ENCODE assay signal across 2 cellular contexts in the genomic region with DNA sequence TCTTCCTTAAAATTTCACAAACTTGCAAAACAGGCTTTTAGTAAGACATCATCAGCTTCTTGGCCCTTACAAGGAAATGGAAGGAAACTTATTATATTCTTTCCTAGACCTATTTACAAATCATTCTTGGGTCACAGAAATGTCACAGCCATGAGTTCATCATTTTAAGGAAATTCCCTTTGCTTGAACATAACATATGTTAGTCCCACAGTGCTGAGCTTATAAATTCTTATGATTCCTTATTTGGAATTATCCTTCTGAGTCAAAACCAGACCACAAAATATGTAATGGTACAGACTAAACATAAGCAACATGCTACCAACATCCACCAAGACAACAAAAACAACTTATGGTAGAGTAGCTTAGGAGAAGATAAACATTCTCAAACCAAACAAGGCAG.
TF ChIP-seq lines count a peak whose summit lies in the region.

No MANE protein-coding gene starts in this region.

TF ChIP-seq in SK-N-SH treated with all-trans-retinoic acid at 6 μM for 48 hours, 23 proteins besides CTCF, POLR2A, EP300 and RAD21 (continued from another document):
- TF ChIP-seq ZFP3 (CRISPR knock-in tag; IDR thresholded peaks at IDR 0.05) (no peak), GLIS3 (CRISPR knock-in tag; IDR thresholded peaks at IDR 0.05) (no peak), ZNF8 (CRISPR knock-in tag; IDR thresholded peaks at IDR 0.05) (no peak), TOX (CRISPR knock-in tag; IDR thresholded peaks at IDR 0.05; ENCODE audit: borderline replicate concordance) (no peak), RARB (CRISPR knock-in tag; IDR thresholded peaks at IDR 0.05) (no peak), ZFP30 (CRISPR knock-in tag; IDR thresholded peaks at IDR 0.05) (no peak), CSDC2 (CRISPR knock-in tag; IDR thresholded peaks at IDR 0.05) (no peak), ESRRG (CRISPR knock-in tag; IDR thresholded peaks at IDR 0.05) (no peak)

TF ChIP-seq in SK-N-SH, 30 proteins besides CTCF, POLR2A, EP300 and RAD21 (continued from another document):
- TF ChIP-seq EZH2phosphoT487 (IDR thresholded peaks at IDR 0.05; ENCODE audit: borderline replicate concordance, low read depth) (no peak), MXI1 (IDR thresholded peaks at IDR 0.05; ENCODE audit: low read depth, low read length) (no peak), NRF1 (IDR thresholded peaks at IDR 0.05; ENCODE audit: low read depth, low read length) (no peak), YY1 (IDR thresholded peaks at IDR 0.05; ENCODE audit: low read depth) (no peak), GATA2 (CRISPR knock-in tag; IDR thresholded peaks at IDR 0.05) (no peak), RXRA (IDR thresholded peaks at IDR 0.05; ENCODE audit: borderline replicate concordance, low read depth) (no peak), TCF12 (IDR thresholded peaks at IDR 0.05) (no peak), USF1 (IDR thresholded peaks at IDR 0.05; ENCODE audit: borderline replicate concordance, low read depth) (no peak), FOSL2 (IDR thresholded peaks at IDR 0.05; ENCODE audit: borderline replicate concordance, low read depth) (no peak)
- TF ChIP-seq, protein P1, sequence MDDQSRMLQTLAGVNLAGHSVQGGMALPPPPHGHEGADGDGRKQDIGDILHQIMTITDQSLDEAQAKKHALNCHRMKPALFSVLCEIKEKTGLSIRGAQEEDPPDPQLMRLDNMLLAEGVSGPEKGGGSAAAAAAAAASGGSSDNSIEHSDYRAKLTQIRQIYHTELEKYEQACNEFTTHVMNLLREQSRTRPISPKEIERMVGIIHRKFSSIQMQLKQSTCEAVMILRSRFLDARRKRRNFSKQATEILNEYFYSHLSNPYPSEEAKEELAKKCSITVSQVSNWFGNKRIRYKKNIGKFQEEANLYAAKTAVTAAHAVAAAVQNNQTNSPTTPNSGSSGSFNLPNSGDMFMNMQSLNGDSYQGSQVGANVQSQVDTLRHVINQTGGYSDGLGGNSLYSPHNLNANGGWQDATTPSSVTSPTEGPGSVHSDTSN (IDR thresholded peaks at IDR 0.05), result no peak
- TF ChIP-seq, protein P2, sequence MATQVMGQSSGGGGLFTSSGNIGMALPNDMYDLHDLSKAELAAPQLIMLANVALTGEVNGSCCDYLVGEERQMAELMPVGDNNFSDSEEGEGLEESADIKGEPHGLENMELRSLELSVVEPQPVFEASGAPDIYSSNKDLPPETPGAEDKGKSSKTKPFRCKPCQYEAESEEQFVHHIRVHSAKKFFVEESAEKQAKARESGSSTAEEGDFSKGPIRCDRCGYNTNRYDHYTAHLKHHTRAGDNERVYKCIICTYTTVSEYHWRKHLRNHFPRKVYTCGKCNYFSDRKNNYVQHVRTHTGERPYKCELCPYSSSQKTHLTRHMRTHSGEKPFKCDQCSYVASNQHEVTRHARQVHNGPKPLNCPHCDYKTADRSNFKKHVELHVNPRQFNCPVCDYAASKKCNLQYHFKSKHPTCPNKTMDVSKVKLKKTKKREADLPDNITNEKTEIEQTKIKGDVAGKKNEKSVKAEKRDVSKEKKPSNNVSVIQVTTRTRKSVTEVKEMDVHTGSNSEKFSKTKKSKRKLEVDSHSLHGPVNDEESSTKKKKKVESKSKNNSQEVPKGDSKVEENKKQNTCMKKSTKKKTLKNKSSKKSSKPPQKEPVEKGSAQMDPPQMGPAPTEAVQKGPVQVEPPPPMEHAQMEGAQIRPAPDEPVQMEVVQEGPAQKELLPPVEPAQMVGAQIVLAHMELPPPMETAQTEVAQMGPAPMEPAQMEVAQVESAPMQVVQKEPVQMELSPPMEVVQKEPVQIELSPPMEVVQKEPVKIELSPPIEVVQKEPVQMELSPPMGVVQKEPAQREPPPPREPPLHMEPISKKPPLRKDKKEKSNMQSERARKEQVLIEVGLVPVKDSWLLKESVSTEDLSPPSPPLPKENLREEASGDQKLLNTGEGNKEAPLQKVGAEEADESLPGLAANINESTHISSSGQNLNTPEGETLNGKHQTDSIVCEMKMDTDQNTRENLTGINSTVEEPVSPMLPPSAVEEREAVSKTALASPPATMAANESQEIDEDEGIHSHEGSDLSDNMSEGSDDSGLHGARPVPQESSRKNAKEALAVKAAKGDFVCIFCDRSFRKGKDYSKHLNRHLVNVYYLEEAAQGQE (IDR thresholded peaks at IDR 0.05; ENCODE audit: low read depth, low read length), result no peak
